In genomic region chr10:98264378-98265065, GRCh38 we compare ENCODE assay signal across 16 cellular contexts. TPM values are rescaled to one million over a fixed set of nuclear protein-coding genes. Genes with fewer than 3 reads are reported as not detected.
"Had no signal": no experiment of that assay in that cellular context is flagged by ENCODE, and none has a peak within 500 bp of the region (broad histone marks: within the 10 kb centered on the region; RNA-seq: fewer than 3 reads in every experiment).

No MANE protein-coding gene starts in this region.

- DNase-seq: activated CD4-positive, alpha-beta T cell treated with anti-CD3 and anti-CD28 coated beads for 48 hours; body of pancreas; cerebellar nuclear complex; erythroblast; glutamatergic neuron; immature natural killer cell; naive B cell; right cardiac atrium; small intestine; stomach; uterus had no signal

- ATAC-seq: body of pancreas, right cardiac atrium had no signal

- H3K27me3 ChIP-seq: body of pancreas, uterus had no signal

- H3K27ac ChIP-seq: stomach, uterus had no signal

- H3K36me3 ChIP-seq: stomach, thoracic aorta, uterus had no signal

- H3K9me3 ChIP-seq: body of pancreas, stomach, thoracic aorta, uterus had no signal

- H3K27me3 Mint-ChIP-seq: naive B cell had no signal

- H3K27ac Mint-ChIP-seq: activated naive CD4-positive, alpha-beta T cell treated with anti-CD3 and anti-CD28 coated beads, Interleukin-2, amount 50 U/mL, for 24 hours; dendritic cell treated with granulocyte-macrophage colony-stimulating factor and Interleukin-4, amounts not matched to agents 40 ng/mL and 50 ng/mL, for 4 days had no signal

- H3K4me3 Mint-ChIP-seq: activated naive CD4-positive, alpha-beta T cell treated with anti-CD3 and anti-CD28 coated beads, Interleukin-2, amount 50 U/mL, for 24 hours; dendritic cell treated with granulocyte-macrophage colony-stimulating factor and Interleukin-4, amounts not matched to agents 40 ng/mL and 50 ng/mL, for 4 days; immature natural killer cell had no signal

- H3K4me1 Mint-ChIP-seq: activated naive CD4-positive, alpha-beta T cell treated with anti-CD3 and anti-CD28 coated beads, Interleukin-2, amount 50 U/mL, for 24 hours had no signal

- H3K36me3 Mint-ChIP-seq: immature natural killer cell, naive B cell had no signal

- H3K9me3 Mint-ChIP-seq: activated naive CD4-positive, alpha-beta T cell treated with anti-CD3 and anti-CD28 coated beads, Interleukin-2, amount 50 U/mL, for 24 hours; dendritic cell treated with granulocyte-macrophage colony-stimulating factor and Interleukin-4, amounts not matched to agents 40 ng/mL and 50 ng/mL, for 4 days; immature natural killer cell; naive B cell had no signal

- H3K4me3 ChIP-seq: body of pancreas, lung, stomach, thoracic aorta, uterus had no signal

- FAIRE-seq: small intestine had no signal

RNA-seq across cellular contexts. Expression of gene LOXL4, which starts 3.5 kb away (rescaled TPM):
- total RNA-seq: activated CD8-positive, alpha-beta memory T cell treated with anti-CD3 and anti-CD28 coated beads for 36 hours had no signal
